1 cellular context compared by ENCODE assay signal in the genomic region with DNA sequence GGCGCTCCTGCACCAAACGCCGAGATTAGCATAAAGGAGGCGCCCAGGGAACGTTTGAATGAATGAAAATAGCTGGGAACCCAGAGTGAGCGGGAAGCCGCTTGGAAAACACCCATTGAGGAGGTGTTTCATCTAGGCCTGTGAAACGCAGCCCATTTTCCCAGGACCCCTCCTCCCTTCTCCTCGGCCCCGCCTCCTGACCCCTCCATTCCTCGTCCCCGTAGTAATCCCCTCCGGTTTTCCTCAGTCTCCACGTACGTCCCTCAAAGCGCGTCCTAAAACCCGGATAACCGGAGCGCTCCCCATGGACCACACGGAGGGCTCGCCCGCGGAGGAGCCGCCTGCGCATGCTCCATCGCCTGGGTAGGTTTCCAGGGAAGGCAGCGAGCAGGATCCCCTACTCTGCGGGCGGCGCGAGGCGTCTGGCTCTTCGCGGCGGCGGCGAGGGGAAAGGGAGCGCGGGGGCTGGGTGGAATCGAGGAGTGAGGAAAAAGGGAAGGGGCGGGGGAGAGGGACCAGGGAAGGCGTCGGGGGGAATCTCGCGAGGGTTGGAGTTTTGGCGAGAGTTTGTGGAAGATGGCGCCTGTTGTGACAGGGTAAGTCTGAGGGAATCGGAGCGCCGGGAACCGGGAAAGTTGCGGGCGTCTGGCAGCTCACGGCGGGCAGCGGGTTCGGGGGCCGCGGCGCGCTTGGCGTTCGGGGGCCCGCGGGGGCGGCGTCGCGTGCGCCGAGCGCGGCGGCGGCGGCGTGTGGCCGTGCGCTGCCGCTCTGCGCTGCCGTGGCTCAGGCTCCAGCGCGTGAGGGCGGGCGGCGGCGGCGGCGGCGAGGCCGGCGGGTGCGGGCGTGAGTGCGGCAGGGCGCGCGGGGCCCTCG.
TF ChIP-seq lines count a peak whose summit lies in the region.

A gene (plus strand): TSS at position 562 of the 873 bp plus-strand sequence. CDS start 15 bp downstream, at position 577.

TF ChIP-seq in HepG2, 621 proteins besides CTCF, POLR2A, EP300 and RAD21 (continued from another document and continues in another):
- TF ChIP-seq, protein P1, sequence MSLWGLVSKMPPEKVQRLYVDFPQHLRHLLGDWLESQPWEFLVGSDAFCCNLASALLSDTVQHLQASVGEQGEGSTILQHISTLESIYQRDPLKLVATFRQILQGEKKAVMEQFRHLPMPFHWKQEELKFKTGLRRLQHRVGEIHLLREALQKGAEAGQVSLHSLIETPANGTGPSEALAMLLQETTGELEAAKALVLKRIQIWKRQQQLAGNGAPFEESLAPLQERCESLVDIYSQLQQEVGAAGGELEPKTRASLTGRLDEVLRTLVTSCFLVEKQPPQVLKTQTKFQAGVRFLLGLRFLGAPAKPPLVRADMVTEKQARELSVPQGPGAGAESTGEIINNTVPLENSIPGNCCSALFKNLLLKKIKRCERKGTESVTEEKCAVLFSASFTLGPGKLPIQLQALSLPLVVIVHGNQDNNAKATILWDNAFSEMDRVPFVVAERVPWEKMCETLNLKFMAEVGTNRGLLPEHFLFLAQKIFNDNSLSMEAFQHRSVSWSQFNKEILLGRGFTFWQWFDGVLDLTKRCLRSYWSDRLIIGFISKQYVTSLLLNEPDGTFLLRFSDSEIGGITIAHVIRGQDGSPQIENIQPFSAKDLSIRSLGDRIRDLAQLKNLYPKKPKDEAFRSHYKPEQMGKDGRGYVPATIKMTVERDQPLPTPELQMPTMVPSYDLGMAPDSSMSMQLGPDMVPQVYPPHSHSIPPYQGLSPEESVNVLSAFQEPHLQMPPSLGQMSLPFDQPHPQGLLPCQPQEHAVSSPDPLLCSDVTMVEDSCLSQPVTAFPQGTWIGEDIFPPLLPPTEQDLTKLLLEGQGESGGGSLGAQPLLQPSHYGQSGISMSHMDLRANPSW (CRISPR knock-in tag; IDR thresholded peaks at IDR 0.05; ENCODE audit: borderline replicate concordance), result peak; percentile 37; the same call in 1 of the 2 replicates
- TF ChIP-seq, protein P2, sequence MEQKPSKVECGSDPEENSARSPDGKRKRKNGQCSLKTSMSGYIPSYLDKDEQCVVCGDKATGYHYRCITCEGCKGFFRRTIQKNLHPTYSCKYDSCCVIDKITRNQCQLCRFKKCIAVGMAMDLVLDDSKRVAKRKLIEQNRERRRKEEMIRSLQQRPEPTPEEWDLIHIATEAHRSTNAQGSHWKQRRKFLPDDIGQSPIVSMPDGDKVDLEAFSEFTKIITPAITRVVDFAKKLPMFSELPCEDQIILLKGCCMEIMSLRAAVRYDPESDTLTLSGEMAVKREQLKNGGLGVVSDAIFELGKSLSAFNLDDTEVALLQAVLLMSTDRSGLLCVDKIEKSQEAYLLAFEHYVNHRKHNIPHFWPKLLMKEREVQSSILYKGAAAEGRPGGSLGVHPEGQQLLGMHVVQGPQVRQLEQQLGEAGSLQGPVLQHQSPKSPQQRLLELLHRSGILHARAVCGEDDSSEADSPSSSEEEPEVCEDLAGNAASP (CRISPR knock-in tag; IDR thresholded peaks at IDR 0.05; ENCODE audit: borderline replicate concordance), result peak; percentile 53
- TF ChIP-seq, protein P3, sequence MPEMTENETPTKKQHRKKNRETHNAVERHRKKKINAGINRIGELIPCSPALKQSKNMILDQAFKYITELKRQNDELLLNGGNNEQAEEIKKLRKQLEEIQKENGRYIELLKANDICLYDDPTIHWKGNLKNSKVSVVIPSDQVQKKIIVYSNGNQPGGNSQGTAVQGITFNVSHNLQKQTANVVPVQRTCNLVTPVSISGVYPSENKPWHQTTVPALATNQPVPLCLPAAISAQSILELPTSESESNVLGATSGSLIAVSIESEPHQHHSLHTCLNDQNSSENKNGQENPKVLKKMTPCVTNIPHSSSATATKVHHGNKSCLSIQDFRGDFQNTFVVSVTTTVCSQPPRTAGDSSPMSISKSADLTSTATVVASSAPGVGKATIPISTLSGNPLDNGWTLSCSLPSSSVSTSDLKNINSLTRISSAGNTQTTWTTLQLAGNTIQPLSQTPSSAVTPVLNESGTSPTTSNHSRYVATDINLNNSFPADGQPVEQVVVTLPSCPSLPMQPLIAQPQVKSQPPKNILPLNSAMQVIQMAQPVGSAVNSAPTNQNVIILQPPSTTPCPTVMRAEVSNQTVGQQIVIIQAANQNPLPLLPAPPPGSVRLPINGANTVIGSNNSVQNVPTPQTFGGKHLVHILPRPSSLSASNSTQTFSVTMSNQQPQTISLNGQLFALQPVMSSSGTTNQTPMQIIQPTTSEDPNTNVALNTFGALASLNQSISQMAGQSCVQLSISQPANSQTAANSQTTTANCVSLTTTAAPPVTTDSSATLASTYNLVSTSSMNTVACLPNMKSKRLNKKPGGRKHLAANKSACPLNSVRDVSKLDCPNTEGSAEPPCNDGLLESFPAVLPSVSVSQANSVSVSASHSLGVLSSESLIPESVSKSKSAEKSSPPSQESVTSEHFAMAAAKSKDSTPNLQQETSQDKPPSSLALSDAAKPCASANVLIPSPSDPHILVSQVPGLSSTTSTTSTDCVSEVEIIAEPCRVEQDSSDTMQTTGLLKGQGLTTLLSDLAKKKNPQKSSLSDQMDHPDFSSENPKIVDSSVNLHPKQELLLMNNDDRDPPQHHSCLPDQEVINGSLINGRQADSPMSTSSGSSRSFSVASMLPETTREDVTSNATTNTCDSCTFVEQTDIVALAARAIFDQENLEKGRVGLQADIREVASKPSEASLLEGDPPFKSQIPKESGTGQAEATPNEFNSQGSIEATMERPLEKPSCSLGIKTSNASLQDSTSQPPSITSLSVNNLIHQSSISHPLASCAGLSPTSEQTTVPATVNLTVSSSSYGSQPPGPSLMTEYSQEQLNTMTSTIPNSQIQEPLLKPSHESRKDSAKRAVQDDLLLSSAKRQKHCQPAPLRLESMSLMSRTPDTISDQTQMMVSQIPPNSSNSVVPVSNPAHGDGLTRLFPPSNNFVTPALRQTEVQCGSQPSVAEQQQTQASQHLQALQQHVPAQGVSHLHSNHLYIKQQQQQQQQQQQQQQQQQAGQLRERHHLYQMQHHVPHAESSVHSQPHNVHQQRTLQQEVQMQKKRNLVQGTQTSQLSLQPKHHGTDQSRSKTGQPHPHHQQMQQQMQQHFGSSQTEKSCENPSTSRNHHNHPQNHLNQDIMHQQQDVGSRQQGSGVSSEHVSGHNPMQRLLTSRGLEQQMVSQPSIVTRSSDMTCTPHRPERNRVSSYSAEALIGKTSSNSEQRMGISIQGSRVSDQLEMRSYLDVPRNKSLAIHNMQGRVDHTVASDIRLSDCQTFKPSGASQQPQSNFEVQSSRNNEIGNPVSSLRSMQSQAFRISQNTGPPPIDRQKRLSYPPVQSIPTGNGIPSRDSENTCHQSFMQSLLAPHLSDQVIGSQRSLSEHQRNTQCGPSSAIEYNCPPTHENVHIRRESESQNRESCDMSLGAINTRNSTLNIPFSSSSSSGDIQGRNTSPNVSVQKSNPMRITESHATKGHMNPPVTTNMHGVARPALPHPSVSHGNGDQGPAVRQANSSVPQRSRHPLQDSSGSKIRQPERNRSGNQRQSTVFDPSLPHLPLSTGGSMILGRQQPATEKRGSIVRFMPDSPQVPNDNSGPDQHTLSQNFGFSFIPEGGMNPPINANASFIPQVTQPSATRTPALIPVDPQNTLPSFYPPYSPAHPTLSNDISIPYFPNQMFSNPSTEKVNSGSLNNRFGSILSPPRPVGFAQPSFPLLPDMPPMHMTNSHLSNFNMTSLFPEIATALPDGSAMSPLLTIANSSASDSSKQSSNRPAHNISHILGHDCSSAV (CRISPR knock-in tag; IDR thresholded peaks at IDR 0.05; ENCODE audit: borderline replicate concordance), result peak; percentile 77; the same call in 1 of the 2 replicates
- TF ChIP-seq ZNF737 (CRISPR knock-in tag; IDR thresholded peaks at IDR 0.05; ENCODE audit: borderline replicate concordance) (no peak), SMYD3 (CRISPR knock-in tag; IDR thresholded peaks at IDR 0.05) (no peak), CEBPB (IDR thresholded peaks at IDR 0.05; ENCODE audit: borderline replicate concordance, low read depth, low read length) (no peak), JUNB (CRISPR knock-in tag; IDR thresholded peaks at IDR 0.05; ENCODE audit: borderline replicate concordance) (no peak), BRD4 (CRISPR knock-in tag; IDR thresholded peaks at IDR 0.05) (no peak), ZNF629 (CRISPR knock-in tag; conservative IDR thresholded peaks at IDR 0.05) (no peak), EED (CRISPR knock-in tag; IDR thresholded peaks at IDR 0.05) (no peak), ZNF446 (CRISPR knock-in tag; IDR thresholded peaks at IDR 0.05) (no peak), RARG (CRISPR knock-in tag; IDR thresholded peaks at IDR 0.05; ENCODE audit: low read depth) (no peak), ADNP (CRISPR knock-in tag; IDR thresholded peaks at IDR 0.05) (no peak), NR1H2 (CRISPR knock-in tag; IDR thresholded peaks at IDR 0.05; ENCODE audit: borderline replicate concordance, low read depth) (no peak), RARA (CRISPR knock-in tag; IDR thresholded peaks at IDR 0.05) (peak; percentile 59; the same call in 1 of the 2 replicates)
- TF ChIP-seq, protein P4, sequence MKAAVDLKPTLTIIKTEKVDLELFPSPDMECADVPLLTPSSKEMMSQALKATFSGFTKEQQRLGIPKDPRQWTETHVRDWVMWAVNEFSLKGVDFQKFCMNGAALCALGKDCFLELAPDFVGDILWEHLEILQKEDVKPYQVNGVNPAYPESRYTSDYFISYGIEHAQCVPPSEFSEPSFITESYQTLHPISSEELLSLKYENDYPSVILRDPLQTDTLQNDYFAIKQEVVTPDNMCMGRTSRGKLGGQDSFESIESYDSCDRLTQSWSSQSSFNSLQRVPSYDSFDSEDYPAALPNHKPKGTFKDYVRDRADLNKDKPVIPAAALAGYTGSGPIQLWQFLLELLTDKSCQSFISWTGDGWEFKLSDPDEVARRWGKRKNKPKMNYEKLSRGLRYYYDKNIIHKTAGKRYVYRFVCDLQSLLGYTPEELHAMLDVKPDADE (CRISPR knock-in tag; IDR thresholded peaks at IDR 0.05), result no peak
- TF ChIP-seq, protein P5, sequence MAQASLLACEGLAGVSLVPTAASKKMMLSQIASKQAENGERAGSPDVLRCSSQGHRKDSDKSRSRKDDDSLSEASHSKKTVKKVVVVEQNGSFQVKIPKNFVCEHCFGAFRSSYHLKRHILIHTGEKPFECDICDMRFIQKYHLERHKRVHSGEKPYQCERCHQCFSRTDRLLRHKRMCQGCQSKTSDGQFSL (CRISPR knock-in tag; IDR thresholded peaks at IDR 0.05), result no peak
- TF ChIP-seq, protein P6, sequence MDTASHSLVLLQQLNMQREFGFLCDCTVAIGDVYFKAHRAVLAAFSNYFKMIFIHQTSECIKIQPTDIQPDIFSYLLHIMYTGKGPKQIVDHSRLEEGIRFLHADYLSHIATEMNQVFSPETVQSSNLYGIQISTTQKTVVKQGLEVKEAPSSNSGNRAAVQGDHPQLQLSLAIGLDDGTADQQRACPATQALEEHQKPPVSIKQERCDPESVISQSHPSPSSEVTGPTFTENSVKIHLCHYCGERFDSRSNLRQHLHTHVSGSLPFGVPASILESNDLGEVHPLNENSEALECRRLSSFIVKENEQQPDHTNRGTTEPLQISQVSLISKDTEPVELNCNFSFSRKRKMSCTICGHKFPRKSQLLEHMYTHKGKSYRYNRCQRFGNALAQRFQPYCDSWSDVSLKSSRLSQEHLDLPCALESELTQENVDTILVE (CRISPR knock-in tag; IDR thresholded peaks at IDR 0.05), result peak; percentile 69; the same call in 1 of the 2 replicates
- TF ChIP-seq, protein P7, sequence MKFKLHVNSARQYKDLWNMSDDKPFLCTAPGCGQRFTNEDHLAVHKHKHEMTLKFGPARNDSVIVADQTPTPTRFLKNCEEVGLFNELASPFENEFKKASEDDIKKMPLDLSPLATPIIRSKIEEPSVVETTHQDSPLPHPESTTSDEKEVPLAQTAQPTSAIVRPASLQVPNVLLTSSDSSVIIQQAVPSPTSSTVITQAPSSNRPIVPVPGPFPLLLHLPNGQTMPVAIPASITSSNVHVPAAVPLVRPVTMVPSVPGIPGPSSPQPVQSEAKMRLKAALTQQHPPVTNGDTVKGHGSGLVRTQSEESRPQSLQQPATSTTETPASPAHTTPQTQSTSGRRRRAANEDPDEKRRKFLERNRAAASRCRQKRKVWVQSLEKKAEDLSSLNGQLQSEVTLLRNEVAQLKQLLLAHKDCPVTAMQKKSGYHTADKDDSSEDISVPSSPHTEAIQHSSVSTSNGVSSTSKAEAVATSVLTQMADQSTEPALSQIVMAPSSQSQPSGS (CRISPR knock-in tag; IDR thresholded peaks at IDR 0.05), result peak; percentile 61; the same call in 1 of the 2 replicates
- TF ChIP-seq, protein P8, sequence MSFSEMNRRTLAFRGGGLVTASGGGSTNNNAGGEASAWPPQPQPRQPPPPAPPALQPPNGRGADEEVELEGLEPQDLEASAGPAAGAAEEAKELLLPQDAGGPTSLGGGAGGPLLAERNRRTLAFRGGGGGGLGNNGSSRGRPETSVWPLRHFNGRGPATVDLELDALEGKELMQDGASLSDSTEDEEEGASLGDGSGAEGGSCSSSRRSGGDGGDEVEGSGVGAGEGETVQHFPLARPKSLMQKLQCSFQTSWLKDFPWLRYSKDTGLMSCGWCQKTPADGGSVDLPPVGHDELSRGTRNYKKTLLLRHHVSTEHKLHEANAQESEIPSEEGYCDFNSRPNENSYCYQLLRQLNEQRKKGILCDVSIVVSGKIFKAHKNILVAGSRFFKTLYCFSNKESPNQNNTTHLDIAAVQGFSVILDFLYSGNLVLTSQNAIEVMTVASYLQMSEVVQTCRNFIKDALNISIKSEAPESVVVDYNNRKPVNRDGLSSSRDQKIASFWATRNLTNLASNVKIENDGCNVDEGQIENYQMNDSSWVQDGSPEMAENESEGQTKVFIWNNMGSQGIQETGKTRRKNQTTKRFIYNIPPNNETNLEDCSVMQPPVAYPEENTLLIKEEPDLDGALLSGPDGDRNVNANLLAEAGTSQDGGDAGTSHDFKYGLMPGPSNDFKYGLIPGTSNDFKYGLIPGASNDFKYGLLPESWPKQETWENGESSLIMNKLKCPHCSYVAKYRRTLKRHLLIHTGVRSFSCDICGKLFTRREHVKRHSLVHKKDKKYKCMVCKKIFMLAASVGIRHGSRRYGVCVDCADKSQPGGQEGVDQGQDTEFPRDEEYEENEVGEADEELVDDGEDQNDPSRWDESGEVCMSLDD (CRISPR knock-in tag; IDR thresholded peaks at IDR 0.05; ENCODE audit: borderline replicate concordance), result no peak
- TF ChIP-seq, protein P9, sequence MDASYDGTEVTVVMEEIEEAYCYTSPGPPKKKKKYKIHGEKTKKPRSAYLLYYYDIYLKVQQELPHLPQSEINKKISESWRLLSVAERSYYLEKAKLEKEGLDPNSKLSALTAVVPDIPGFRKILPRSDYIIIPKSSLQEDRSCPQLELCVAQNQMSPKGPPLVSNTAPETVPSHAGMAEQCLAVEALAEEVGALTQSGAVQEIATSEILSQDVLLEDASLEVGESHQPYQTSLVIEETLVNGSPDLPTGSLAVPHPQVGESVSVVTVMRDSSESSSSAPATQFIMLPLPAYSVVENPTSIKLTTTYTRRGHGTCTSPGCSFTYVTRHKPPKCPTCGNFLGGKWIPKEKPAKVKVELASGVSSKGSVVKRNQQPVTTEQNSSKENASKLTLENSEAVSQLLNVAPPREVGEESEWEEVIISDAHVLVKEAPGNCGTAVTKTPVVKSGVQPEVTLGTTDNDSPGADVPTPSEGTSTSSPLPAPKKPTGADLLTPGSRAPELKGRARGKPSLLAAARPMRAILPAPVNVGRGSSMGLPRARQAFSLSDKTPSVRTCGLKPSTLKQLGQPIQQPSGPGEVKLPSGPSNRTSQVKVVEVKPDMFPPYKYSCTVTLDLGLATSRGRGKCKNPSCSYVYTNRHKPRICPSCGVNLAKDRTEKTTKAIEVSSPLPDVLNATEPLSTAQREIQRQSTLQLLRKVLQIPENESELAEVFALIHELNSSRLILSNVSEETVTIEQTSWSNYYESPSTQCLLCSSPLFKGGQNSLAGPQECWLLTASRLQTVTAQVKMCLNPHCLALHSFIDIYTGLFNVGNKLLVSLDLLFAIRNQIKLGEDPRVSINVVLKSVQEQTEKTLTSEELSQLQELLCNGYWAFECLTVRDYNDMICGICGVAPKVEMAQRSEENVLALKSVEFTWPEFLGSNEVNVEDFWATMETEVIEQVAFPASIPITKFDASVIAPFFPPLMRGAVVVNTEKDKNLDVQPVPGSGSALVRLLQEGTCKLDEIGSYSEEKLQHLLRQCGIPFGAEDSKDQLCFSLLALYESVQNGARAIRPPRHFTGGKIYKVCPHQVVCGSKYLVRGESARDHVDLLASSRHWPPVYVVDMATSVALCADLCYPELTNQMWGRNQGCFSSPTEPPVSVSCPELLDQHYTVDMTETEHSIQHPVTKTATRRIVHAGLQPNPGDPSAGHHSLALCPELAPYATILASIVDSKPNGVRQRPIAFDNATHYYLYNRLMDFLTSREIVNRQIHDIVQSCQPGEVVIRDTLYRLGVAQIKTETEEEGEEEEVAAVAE (CRISPR knock-in tag; IDR thresholded peaks at IDR 0.05; ENCODE audit: borderline replicate concordance), result peak; percentile 39; the same call in 1 of the 2 replicates
